In the genomic region with DNA sequence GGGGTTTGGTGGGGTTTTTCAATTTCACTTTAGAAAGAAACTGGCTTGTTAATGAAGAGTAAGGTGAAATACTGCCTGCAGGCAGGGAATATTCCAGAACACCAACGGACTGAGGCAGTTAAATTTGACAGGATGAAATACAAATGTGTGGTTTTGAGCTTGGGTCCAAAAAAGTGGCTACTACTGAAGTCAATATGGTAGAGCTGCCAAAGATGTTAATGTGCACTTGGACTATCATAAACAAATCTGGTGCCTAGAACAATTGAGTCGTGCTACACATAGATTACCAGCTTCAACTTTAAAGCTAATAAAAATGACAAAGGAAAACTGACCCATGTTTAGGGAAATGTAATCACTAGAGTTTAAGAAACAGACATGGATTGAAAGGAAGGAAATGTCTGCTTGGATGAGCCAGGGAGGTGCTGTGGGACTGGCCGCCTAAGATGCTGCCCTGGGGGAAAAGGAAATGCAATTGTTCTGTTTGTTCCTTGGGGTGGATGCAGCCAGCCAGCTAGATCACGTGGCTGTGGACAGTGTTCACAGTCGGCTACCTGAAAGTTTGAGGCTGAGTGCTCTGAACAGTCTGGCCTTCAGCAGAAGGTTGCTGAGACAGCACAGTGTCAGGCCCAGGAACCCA, we compare ENCODE assay signal across 13 cellular contexts. TPM values are rescaled to one million over a fixed set of nuclear protein-coding genes. Genes with fewer than 3 reads are reported as not detected.
DNase-seq lines count a peak whose midpoint lies in the region; ATAC-seq and TF ChIP-seq lines count a peak whose summit lies in the region.
"Had no signal": no experiment of that assay in that cellular context is flagged by ENCODE, and none has a peak within 500 bp of the region (broad histone marks: within the 10 kb centered on the region; RNA-seq: fewer than 3 reads in every experiment).

No MANE protein-coding gene starts in this region.

- H3K27ac Mint-ChIP-seq in MCF 10A (ENCODE audit: low read depth, unreplicated experiment): no peak overlapping the region
- H3K27ac Mint-ChIP-seq: activated naive CD8-positive, alpha-beta T cell; dendritic cell treated with granulocyte-macrophage colony-stimulating factor and Interleukin-4, amounts not matched to agents 40 ng/mL and 50 ng/mL, for 4 days had no signal

- CTCF ChIA-PET in MCF 10A (lab: Yijun Ruan, JAX): no interaction called here

- intact Hi-C loops in MCF 10A (cut with micrococcal nuclease) (no loop called here), left ventricle myocardium superior (cut with micrococcal nuclease) (no loop called here), head of caudate nucleus (cut with DNase I) (no loop called here)

- POLR2A ChIA-PET in MCF 10A (lab: Yijun Ruan, JAX): interaction anchor here (0.7 kb wide), 1 partner anchor 192 kb away, joined by 3 read pairs; no protein-coding TSS in a partner anchor

- no peaks in the 10 kb centered on the region for H3K27me3 Mint-ChIP-seq in MCF 10A (ENCODE audit: insufficient read depth, unreplicated experiment)
- H3K27me3 Mint-ChIP-seq: activated naive CD8-positive, alpha-beta T cell; dendritic cell treated with granulocyte-macrophage colony-stimulating factor and Interleukin-4, amounts not matched to agents 40 ng/mL and 50 ng/mL, for 4 days had no signal

- BruUV-seq in MCF 10A (replicated peaks; lab: Mats Ljungman, UMichigan): no TSS peak

- H3K4me1 Mint-ChIP-seq in MCF 10A (ENCODE audit: insufficient read depth, unreplicated experiment): peaks cover 15% of the 10 kb centered on the region

- peak; percentile 62 for ATAC-seq in left ventricle myocardium superior

- H3K4me3 Mint-ChIP-seq in MCF 10A (ENCODE audit: unreplicated experiment): no peak overlapping the region
- H3K4me3 Mint-ChIP-seq: activated naive CD8-positive, alpha-beta T cell; dendritic cell treated with granulocyte-macrophage colony-stimulating factor and Interleukin-4, amounts not matched to agents 40 ng/mL and 50 ng/mL, for 4 days had no signal

- no peak for TF ChIP-seq CTCF in MCF 10A (IDR thresholded peaks at IDR 0.05; ENCODE audit: unreplicated experiment)

- peaks cover 11% of the 10 kb centered on the region for H3K36me3 Mint-ChIP-seq in MCF 10A (ENCODE audit: insufficient read depth, unreplicated experiment)

- no peaks in the 10 kb centered on the region for H3K9me3 Mint-ChIP-seq in MCF 10A (ENCODE audit: unreplicated experiment)
- H3K9me3 Mint-ChIP-seq: dendritic cell treated with granulocyte-macrophage colony-stimulating factor and Interleukin-4, amounts not matched to agents 40 ng/mL and 50 ng/mL, for 4 days had no signal

- DNase-seq in GM04504 (ENCODE audit: low read depth) (peak; percentile 69), MCF 10A (ENCODE audit: unreplicated experiment) (peak; percentile 14), left ventricle myocardium superior (no peak), pulmonary artery endothelial cell (ENCODE audit: low read depth, low spot score) (peak; percentile 61), UCSD-AML1 (lab: John Stamatoyannopoulos, UW; ENCODE audit: unreplicated experiment) (no peak), NCI-H146 (lab: John Stamatoyannopoulos, UW) (no peak), ecto neural progenitor cell (ENCODE audit: low spot score) (no peak), head of caudate nucleus (no peak)
- DNase-seq: midbrain, NCI-H1105 treated with DMSO at 0.1 percent for 48 hours, RPMI8226 had no signal

RNA-seq across cellular contexts. Expression of a gene that starts 36.6 kb away (rescaled TPM):
- total RNA-seq in MCF 10A (2022): 19.4 and 27.5 TPM in 2 replicates
- total RNA-seq in left ventricle myocardium superior: 103 TPM
- 63.8 and 71.8 TPM in 2 replicates for total RNA-seq in pulmonary artery endothelial cell

Comparison
In these comparisons a context has a peak if more than half of its experiments do, and no peak if none do; other contexts are left out.
1. DNase-seq: peak in GM04504 (single experiment), MCF 10A (single experiment) and pulmonary artery endothelial cell (single experiment); none in left ventricle myocardium superior (single experiment), UCSD-AML1 (single experiment), NCI-H146 (single experiment), ecto neural progenitor cell (single experiment) and head of caudate nucleus (0 of 42).